In the genomic region with DNA sequence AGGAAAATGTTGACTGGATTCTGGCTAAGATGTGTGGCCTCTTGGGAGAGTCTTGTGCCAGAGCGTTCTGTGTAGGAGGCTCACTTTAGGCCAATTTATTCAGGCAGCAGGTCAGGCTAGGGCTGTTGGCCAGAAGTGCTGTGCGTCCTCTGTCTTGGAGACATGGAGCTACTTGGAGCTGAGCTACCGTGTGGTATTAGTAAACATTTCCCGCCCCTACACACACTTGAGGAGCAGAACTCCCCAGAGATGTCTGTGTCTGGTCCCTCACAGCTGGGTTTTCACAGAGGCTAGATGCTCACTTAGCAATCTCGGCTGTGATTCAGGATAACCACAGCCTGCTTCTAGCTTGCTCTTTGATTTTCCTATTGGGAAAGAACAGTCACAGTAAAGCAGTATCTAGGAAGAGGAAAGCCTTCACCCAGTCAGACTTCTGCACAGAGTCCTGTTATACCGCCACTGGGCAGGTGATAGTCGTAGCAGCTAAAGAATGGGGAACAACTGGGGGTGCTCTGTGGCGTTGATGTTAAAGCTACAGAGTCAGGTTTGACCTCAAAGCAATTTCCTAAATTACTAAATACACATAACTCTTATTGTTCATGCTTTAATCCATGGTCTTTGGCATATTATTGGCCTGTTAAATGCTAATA, we compare ENCODE assay signal across 8 cellular contexts.
DNase-seq lines count a peak whose midpoint lies in the region; ATAC-seq, FAIRE-seq and TF ChIP-seq lines count a peak whose summit lies in the region.

No MANE protein-coding gene starts in this region.

- FAIRE-seq in GM12891 (lab: Jason Lieb, UNC), result peak; percentile 94

- peak overlapping the region; percentile 76 for H3K27ac Mint-ChIP-seq in stimulated activated effector memory CD8-positive, alpha-beta T cell treated with anti-CD3 and anti-CD28 coated beads, Interleukin-12 subunit alpha, Interleukin-12 subunit beta, amount 100 ng/mL, for 72 hours

- no peaks in the 10 kb centered on the region for H3K9me3 Mint-ChIP-seq in stimulated activated effector memory CD8-positive, alpha-beta T cell treated with anti-CD3 and anti-CD28 coated beads, Interleukin-12 subunit alpha, Interleukin-12 subunit beta, amount 100 ng/mL, for 72 hours

- peaks cover 82% of the 10 kb centered on the region for H3K4me1 Mint-ChIP-seq in stimulated activated effector memory CD8-positive, alpha-beta T cell treated with anti-CD3 and anti-CD28 coated beads, Interleukin-12 subunit alpha, Interleukin-12 subunit beta, amount 100 ng/mL, for 72 hours

- H3K36me3 Mint-ChIP-seq in stimulated activated effector memory CD8-positive, alpha-beta T cell treated with anti-CD3 and anti-CD28 coated beads, Interleukin-12 subunit alpha, Interleukin-12 subunit beta, amount 100 ng/mL, for 72 hours, result peaks cover 74% of the 10 kb centered on the region

- peak overlapping the region; percentile 64 for H3K4me3 Mint-ChIP-seq in stimulated activated effector memory CD8-positive, alpha-beta T cell treated with anti-CD3 and anti-CD28 coated beads, Interleukin-12 subunit alpha, Interleukin-12 subunit beta, amount 100 ng/mL, for 72 hours

- TF ChIP-seq POLR2A in GM12891 (IDR thresholded peaks at IDR 0.05; ENCODE audit: low read depth, low read length), result no peak

- DNase-seq in GM12891 (ENCODE audit: insufficient read length, low spot score) (no peak), NCI-H2171 treated with DMSO at 0.1 percent for 48 hours (lab: John Stamatoyannopoulos, UW) (peak; percentile 42), fibroblast of the conjunctiva (ENCODE audit: low read depth) (peak; percentile 85), GM19240 (ENCODE audit: insufficient read length, low spot score) (no peak), middle frontal gyrus (ENCODE audit: extremely low spot score, low spot score) (no peak)
- no peak for DNase-seq in stimulated activated effector memory CD8-positive, alpha-beta T cell treated with anti-CD3 and anti-CD28 coated beads, Interleukin-12 subunit alpha, Interleukin-12 subunit beta, amount 100 ng/mL, for 72 hours (ENCODE audit: low spot score in 2 of 2)
- no peak for DNase-seq in NK-92 treated with Interleukin-12 subunit alpha and Interleukin-12 subunit beta, amount 100 ng/mL, for 24 hours (lab: John Stamatoyannopoulos, UW)

- ATAC-seq in GM21825 (IDR thresholded peaks at IDR 0.05; ENCODE audit: unreplicated experiment), result peak; percentile 72
- peak; percentile 65 for ATAC-seq in stimulated activated effector memory CD8-positive, alpha-beta T cell treated with anti-CD3 and anti-CD28 coated beads, Interleukin-12 subunit alpha, Interleukin-12 subunit beta, amount 100 ng/mL, for 72 hours

TF ChIP-seq in GM12891, 5 proteins besides CTCF, POLR2A, EP300 and RAD21:
- TF ChIP-seq SPI1 (IDR thresholded peaks at IDR 0.05; ENCODE audit: low read depth, low read length), result no peak

Comparison
In these comparisons a context has a peak if more than half of its experiments do, and no peak if none do; other contexts are left out.
1. DNase-seq: peak in NCI-H2171 treated with DMSO at 0.1 percent for 48 hours (single experiment) and fibroblast of the conjunctiva (single experiment); none in GM12891 (single experiment), stimulated activated effector memory CD8-positive, alpha-beta T cell treated with anti-CD3 and anti-CD28 coated beads, Interleukin-12 subunit alpha, Interleukin-12 subunit beta, amount 100 ng/mL, for 72 hours (0 of 2), GM19240 (single experiment), middle frontal gyrus (single experiment) and NK-92 treated with Interleukin-12 subunit alpha and Interleukin-12 subunit beta, amount 100 ng/mL, for 24 hours (single experiment).